28 cellular contexts compared by ENCODE assay signal in genomic region chr13:77319536-77319935, GRCh38. TPM values are rescaled to one million over a fixed set of nuclear protein-coding genes. Genes with fewer than 3 reads are reported as not detected.
A peak's percentile ranks its signal among the peaks of the same experiment; 100 is the strongest.
DNase-seq lines count a peak whose midpoint lies in the region; ATAC-seq, FAIRE-seq and TF ChIP-seq lines count a peak whose summit lies in the region.
"Had no signal": no experiment of that assay in that cellular context is flagged by ENCODE, and none has a peak within 500 bp of the region (broad histone marks: within the 10 kb centered on the region; RNA-seq: fewer than 3 reads in every experiment).

No MANE protein-coding gene starts in this region.

- no peaks in the 10 kb centered on the region for H3K9me2 ChIP-seq in OCI-LY1 (ENCODE audit: low read depth, low read length)
- H3K9me2 ChIP-seq in GM23338 (ENCODE audit: insufficient read depth), result no peaks in the 10 kb centered on the region

- H3K23me2 ChIP-seq in H1 (ENCODE audit: low read depth, low read length), result peaks cover 2% of the 10 kb centered on the region

- no peak overlapping the region for H2AK5ac ChIP-seq in H1 (ENCODE audit: low read depth, low read length)

- H2AFZ ChIP-seq in OCI-LY1 (ENCODE audit: low read length), result no peak overlapping the region
- no peak overlapping the region for H2AFZ ChIP-seq in H1 (ENCODE audit: low read length)
- no peak overlapping the region for H2AFZ ChIP-seq in GM23338
- H2AFZ ChIP-seq: GM23248 had no signal

- no peak overlapping the region for H2BK5ac ChIP-seq in H1 (ENCODE audit: low read depth, low read length)

- H3F3A ChIP-seq in OCI-LY1 (ENCODE audit: insufficient read depth, low read length), result no peaks in the 10 kb centered on the region
- no peaks in the 10 kb centered on the region for H3F3A ChIP-seq in GM23338 (replicated peaks; ENCODE audit: low read depth)

- H3K18ac ChIP-seq in H1 (ENCODE audit: extremely low read depth, low read length), result no peak overlapping the region

- FAIRE-seq in H1 (lab: Jason Lieb, UNC), result no peak
- FAIRE-seq: endothelial cell of umbilical vein, frontal cortex had no signal

- H2BK15ac ChIP-seq in H1 (ENCODE audit: low read length), result no peak overlapping the region

- no peak overlapping the region for H4K91ac ChIP-seq in H1 (replicated peaks; ENCODE audit: insufficient read length, low read length)

- no peak for TF ChIP-seq POLR2A in H1 (IDR thresholded peaks at IDR 0.05; ENCODE audit: control extremely low read depth in 1 of 2, low read depth in 2 of 2, low read length in 2 of 2)

- peaks cover 100% of the 10 kb centered on the region for H4K20me1 ChIP-seq in BLaER1
- H4K20me1 ChIP-seq in OCI-LY1 (ENCODE audit: insufficient read depth, low read length), result no peaks in the 10 kb centered on the region
- peaks cover 4 to 7% of the 10 kb centered on the region in 2 experiments for H4K20me1 ChIP-seq in H1 (replicated peaks in 1 of 2; ENCODE audit: control insufficient read depth in 1 of 2, insufficient read depth in 2 of 2, low read length in 2 of 2)
- peaks cover 13% of the 10 kb centered on the region for H4K20me1 ChIP-seq in GM23338 (replicated peaks; ENCODE audit: insufficient read depth)

- H3K27me3 Mint-ChIP-seq in CD14-positive monocyte (ENCODE audit: low read depth in 3 of 3), result no peaks in the 10 kb centered on the region
- peaks cover 1% of the 10 kb centered on the region for H3K27me3 Mint-ChIP-seq in GM23338 (ENCODE audit: insufficient read depth, low read depth, poor library complexity)

- H3K4me3 ChIP-seq in BLaER1 (no peak overlapping the region), OCI-LY1 (ENCODE audit: low read depth, low read length, poor library complexity, severe bottlenecking) (peak overlapping the region; percentile 15), H1 (ENCODE audit: extremely low read depth in 1 of 4, insufficient read depth in 2 of 4, low read depth in 3 of 4, low read length in 4 of 4) (no peak overlapping the region), GM23338 (no peak overlapping the region)
- H3K4me3 ChIP-seq: GM23248, heart right ventricle, lower lobe of right lung, SJSA1 had no signal

- 97% methylated on average over 2 of the region's 2 CpGs; no CpG with 5 or more reads in 1 of the 2 experiments for WGBS in H1 (ENCODE audit: extremely low coverage in 1 of 2, insufficient coverage in 1 of 2, insufficient read length in 1 of 2, insufficient replicate concordance in 2 of 2, low coverage in 1 of 2, low lambda C conversion rate in 2 of 2, missing lambda C conversion rate in 1 of 2), 2 experiments

- H3K27ac Mint-ChIP-seq in CD14-positive monocyte (peak overlapping the region in 4 of 7 donors; percentile 1 to 29 (median 10)), GM23338 (no peak overlapping the region)
- H3K27ac Mint-ChIP-seq: nephron had no signal

- H3K27me3 ChIP-seq in BLaER1 (no peaks in the 10 kb centered on the region), OCI-LY1 (ENCODE audit: insufficient read depth, low read length) (no peaks in the 10 kb centered on the region), H1 (replicated peaks in 1 of 4; ENCODE audit: control insufficient read depth in 3 of 4, extremely low read depth in 1 of 4, insufficient read depth in 3 of 4, low read length in 3 of 4) (no peaks in the 10 kb centered on the region), GM23338 (ENCODE audit: insufficient read depth) (no peaks in the 10 kb centered on the region)
- H3K27me3 ChIP-seq: heart right ventricle, SJSA1 had no signal

- intact Hi-C loops in CD14-positive monocyte (cut with micrococcal nuclease), result no loop called here

- H3K9me3 Mint-ChIP-seq in CD14-positive monocyte, result no peaks in the 10 kb centered on the region
- H3K9me3 Mint-ChIP-seq in GM23338, result no peaks in the 10 kb centered on the region
- H3K9me3 Mint-ChIP-seq: HFFc6, nephron had no signal

- no peak overlapping the region for H4K8ac ChIP-seq in H1 (ENCODE audit: extremely low read depth, insufficient read depth, low read length)

- CTCF ChIA-PET in H1 (lab: Charles Lee; ENCODE audit: partially characterized antibody), result interaction anchor here (0.6 to 1.7 kb wide), 6 partner anchors 10 to 288 kb away, joined by 3 to 12 read pairs (median 3); no protein-coding TSS in a partner anchor

- H2BK12ac ChIP-seq in H1 (ENCODE audit: low read depth, low read length), result no peak overlapping the region

- peaks cover 100% of the 10 kb centered on the region for H3K79me2 ChIP-seq in OCI-LY1 (ENCODE audit: insufficient read depth, low read length)
- peaks cover 0 to 90% of the 10 kb centered on the region in 2 experiments for H3K79me2 ChIP-seq in H1 (ENCODE audit: control insufficient read depth in 1 of 2, insufficient read depth in 2 of 2, low read length in 2 of 2)
- peaks cover 97% of the 10 kb centered on the region for H3K79me2 ChIP-seq in GM23338 (replicated peaks; ENCODE audit: insufficient read depth)

- H3K36me3 Mint-ChIP-seq in CD14-positive monocyte (peaks cover 0 to 17% of the 10 kb centered on the region in 2 donors), GM23338 (ENCODE audit: low read depth) (no peaks in the 10 kb centered on the region)

- no peak overlapping the region for H3K14ac ChIP-seq in H1 (ENCODE audit: insufficient read length)

- peak overlapping the region; percentile 23 for H3K4me2 ChIP-seq in BLaER1
- peak overlapping the region; percentile 55 for H3K4me2 ChIP-seq in OCI-LY1 (ENCODE audit: low read length)
- H3K4me2 ChIP-seq in H1 (ENCODE audit: insufficient read depth in 1 of 2, low read depth in 2 of 2, low read length in 2 of 2), result no peak overlapping the region
- H3K4me2 ChIP-seq in GM23338, result no peak overlapping the region

- ATAC-seq in HG03571 (IDR thresholded peaks at IDR 0.05; ENCODE audit: unreplicated experiment) (no peak), GM23338 (no peak)
- ATAC-seq: activated CD4-positive, CD25-positive, alpha-beta regulatory T cell treated with anti-CD3 and anti-CD28 coated beads, Interleukin-2, amount 50 U/mL, for 24 hours; lower lobe of right lung had no signal

- no peak overlapping the region for H3K23ac ChIP-seq in H1 (ENCODE audit: insufficient read length)

- TF ChIP-seq EP300 in H1 (IDR thresholded peaks at IDR 0.05; ENCODE audit: borderline replicate concordance in 1 of 2, low read depth in 2 of 2, low read length in 2 of 2), result no peak

- H3K27ac ChIP-seq in BLaER1 (peak overlapping the region; percentile 12; the same call in 1 of the 2 replicates), OCI-LY1 (ENCODE audit: low read depth, low read length, poor library complexity, severe bottlenecking) (peak overlapping the region; percentile 21), H1 (ENCODE audit: low read depth, low read length) (no peak overlapping the region), GM23338 (ENCODE audit: low read depth) (no peak overlapping the region)
- H3K27ac ChIP-seq: GM23248, heart right ventricle, lower lobe of right lung, SJSA1 had no signal

- H3K4me1 Mint-ChIP-seq in CD14-positive monocyte (peaks cover 70% of the 10 kb centered on the region), GM23338 (peaks cover 33% of the 10 kb centered on the region)

- POLR2A ChIA-PET in H1 (lab: Charles Lee; ENCODE audit: partially characterized antibody), result interaction anchor here (1.1 kb wide), 1 partner anchor 15 kb away, joined by 4 read pairs; no protein-coding TSS in a partner anchor

- no peak overlapping the region for H2BK120ac ChIP-seq in H1 (replicated peaks; ENCODE audit: low read depth, low read length)

- DNase-seq in CD14-positive monocyte (ENCODE audit: low spot score), result no peak
- no peak for DNase-seq in H1 (ENCODE audit: low read depth in 1 of 2, low spot score in 2 of 2)
- no peak for DNase-seq in stimulated activated CD8-positive, alpha-beta memory T cell treated with anti-CD3 and anti-CD28 coated beads, Interleukin-4, amount 100 ng/mL, for 48 hours
- DNase-seq in GM23338 (ENCODE audit: low spot score), result no peak
- no peak for DNase-seq in GM19238 (ENCODE audit: insufficient read length, low spot score)
- DNase-seq: activated CD8-positive, alpha-beta memory T cell treated with anti-CD3 and anti-CD28 coated beads for 24 hours; activated naive CD4-positive, alpha-beta T cell; activated T-cell treated with anti-CD3 and anti-CD28 coated beads for 4 hours; GM23248; heart right ventricle; HFFc6; KBM-7; kidney glomerular epithelial cell; lower lobe of right lung; NCI-H1092 treated with DMSO at 0.1 percent for 48 hours; NCI-H187 treated with DMSO at 0.1 percent for 48 hours; NCI-H2171 treated with DMSO at 0.1 percent for 48 hours; NCI-H510A; stimulated activated naive CD4-positive, alpha-beta T cell treated with Interleukin-2 at 50 U/mL for 16 hours; T-helper 1 cell had no signal

- H3K79me1 ChIP-seq in H1 (ENCODE audit: low read depth, low read length), result peaks cover 2% of the 10 kb centered on the region; the same call in 1 of the 2 replicates

- H4K5ac ChIP-seq in H1 (ENCODE audit: insufficient read length, low read depth, low read length), result no peak overlapping the region

- H3K4me1 ChIP-seq in BLaER1 (peaks cover 84% of the 10 kb centered on the region), OCI-LY1 (ENCODE audit: insufficient read depth, low read length, severe bottlenecking) (peaks cover 64% of the 10 kb centered on the region), H1 (replicated peaks in 1 of 4; ENCODE audit: control insufficient read depth in 3 of 4, insufficient read depth in 4 of 4, low read length in 3 of 4) (peaks cover 0 to 5% (median 0%) of the 10 kb centered on the region in 4 experiments; a peak in 2 of 7 replicates), GM23338 (ENCODE audit: insufficient read depth) (peaks cover 8% of the 10 kb centered on the region; the same call in 1 of the 2 replicates)

- no peak for TF ChIP-seq RAD21 in H1 (IDR thresholded peaks at IDR 0.05 in 1 of 2, conservative IDR thresholded peaks at IDR 0.05 in 1 of 2; ENCODE audit: low read depth in 2 of 2, low read length in 2 of 2)

- H3K9ac ChIP-seq in BLaER1 (no peak overlapping the region), OCI-LY1 (ENCODE audit: low read length) (no peak overlapping the region; the same call in 1 of the 2 replicates), H1 (replicated peaks in 1 of 4; ENCODE audit: extremely low read depth in 1 of 4, low read depth in 3 of 4, low read length in 3 of 4) (no peak overlapping the region)
- H3K9ac ChIP-seq: GM23248 had no signal

- no peak overlapping the region for H2BK20ac ChIP-seq in H1 (ENCODE audit: low read length)

- H3K56ac ChIP-seq in H1 (replicated peaks; ENCODE audit: insufficient read length, low read depth, low read length), result no peak overlapping the region

- H3K9me3 ChIP-seq in BLaER1 (peaks cover 8% of the 10 kb centered on the region; the same call in 1 of the 2 replicates), OCI-LY1 (ENCODE audit: low read length) (no peaks in the 10 kb centered on the region), H1 (ENCODE audit: insufficient read depth in 2 of 2, low read depth in 1 of 2, low read length in 1 of 2) (no peaks in the 10 kb centered on the region)
- H3K9me3 ChIP-seq: heart right ventricle, lower lobe of right lung, SJSA1 had no signal

- H3K36me3 ChIP-seq in BLaER1 (peaks cover 45% of the 10 kb centered on the region), OCI-LY1 (ENCODE audit: insufficient read depth, low read length) (0 out of 2 replicates have a peak, but pooled peaks cover 4% of the 10 kb centered on the region), H1 (ENCODE audit: control insufficient read depth in 2 of 4, insufficient read depth in 4 of 4, low read length in 3 of 4) (no peaks in the 10 kb centered on the region), GM23338 (ENCODE audit: insufficient read depth) (no peaks in the 10 kb centered on the region)
- H3K36me3 ChIP-seq: heart right ventricle, lower lobe of right lung, SJSA1 had no signal

- TF ChIP-seq CTCF in CD14-positive monocyte (IDR thresholded peaks at IDR 0.05) (no peak), OCI-LY1 (IDR thresholded peaks at IDR 0.05; ENCODE audit: low read length) (no peak), H1 (IDR thresholded peaks at IDR 0.05; ENCODE audit: control extremely low read depth in 1 of 3, insufficient read depth in 1 of 3, low read depth in 1 of 3, low read length in 3 of 3) (no peak), GM23338 (conservative IDR thresholded peaks at IDR 0.05; ENCODE audit: low read depth in 2 of 2) (no peak)

- H3K4ac ChIP-seq in H1 (replicated peaks; ENCODE audit: insufficient read length, low read depth, low read length), result peak overlapping the region; percentile 6

- H3K4me3 Mint-ChIP-seq in CD14-positive monocyte, result no peak overlapping the region
- H3K4me3 Mint-ChIP-seq in GM23338, result no peak overlapping the region
- H3K4me3 Mint-ChIP-seq: HFFc6, nephron had no signal

RNA-seq across cellular contexts. Expression of gene MYCBP2, which starts 7.4 kb away (rescaled TPM):
- polyA plus RNA-seq in CD14-positive monocyte (10 to 100 TPM in 1 of 2 donors, 1 to 10 TPM in 1; 7.6 to 14.4 TPM), H1 (2011; rRNA removed) (17.0 and 19.0 TPM in 2 replicates), GM23338 (2016; fragmentation: Nextera tagmentation; extraction: Ambion mirVana) (38.5 and 54.6 TPM in 2 replicates)
- 52.1 TPM in 2 replicates for total RNA-seq in H1 (2021; fragmentation: NEBNext Ultra II Directional; extraction: Animal tissue kit (Norgen Biotek cat#: 25700))
- polyA plus RNA-seq in H1 (2011; cell fraction: cytosol; rRNA removed), result 31.4 TPM
- 30.4 TPM for polyA plus RNA-seq in H1 (2011; cell fraction: nucleus; rRNA removed)
- polyA plus RNA-seq in H1 (2012, experiment 1 of 2), result 24.8 to 40.5 TPM (median 34.8 TPM) in 4 replicates
- 1.8 TPM for polyA plus RNA-seq in H1 (2012, experiment 2 of 2)
- polyA plus RNA-seq in H1 (2013, experiment 1 of 2), result 21.3 TPM
- 19.6 TPM for polyA plus RNA-seq in H1 (2013, experiment 2 of 2)
- polyA minus RNA-seq in H1 (2011; rRNA and poly(A)+ RNA removed), result 55.8 and 77.3 TPM in 2 replicates
- 48.1 TPM for polyA minus RNA-seq in H1 (2011; cell fraction: cytosol; rRNA and poly(A)+ RNA removed)
- polyA minus RNA-seq in H1 (2011; cell fraction: nucleus; rRNA and poly(A)+ RNA removed), result 145 TPM
- 77.2 and 78.0 TPM in 2 replicates for total RNA-seq in GM23338 (2014; rRNA removed; shearing (Covaris generic))

Comparison
In these comparisons a context has a peak if more than half of its experiments do, and no peak if none do; other contexts are left out.
1. H3K27ac ChIP-seq: peak in BLaER1 (single experiment) and OCI-LY1 (single experiment); none in H1 (single experiment) and GM23338 (single experiment).
2. H3K4me2 ChIP-seq: peak in BLaER1 (single experiment) and OCI-LY1 (single experiment); none in H1 (0 of 2) and GM23338 (single experiment).